In genomic region chr2:120828832-120829632, GRCh38 we compare ENCODE assay signal across 12 cellular contexts.
"Had no signal": no experiment of that assay in that cellular context is flagged by ENCODE, and none has a peak within 500 bp of the region (broad histone marks: within the 10 kb centered on the region; RNA-seq: fewer than 3 reads in every experiment).

No MANE protein-coding gene starts in this region.

- H3K4me3 ChIP-seq: dorsolateral prefrontal cortex, neural progenitor cell, tibial nerve had no signal

- H3K4me1 Mint-ChIP-seq: immature natural killer cell; stimulated activated naive B cell treated with anti-CD40 and anti-IgM and Interleukin-4, amounts not matched to agents 10 μg/mL and 1 μg/mL and 100 μg/mL, for 72 hours had no signal

- DNase-seq: activated CD4-positive, alpha-beta T cell treated with anti-CD3 and anti-CD28 coated beads, Interleukin-2, amount 50 U/mL, for 4 hours; activated T-cell treated with anti-CD3 and anti-CD28 coated beads, Interleukin-2, amount 50 U/mL, for 1 hour; amygdala; dorsolateral prefrontal cortex; immature natural killer cell; left cardiac atrium; stimulated activated CD4-positive, alpha-beta T cell treated with anti-CD3 and anti-CD28 coated beads, Interleukin-1b, Interleukin-23, amount 100 ng/mL, for 48 hours; stimulated activated naive B cell treated with anti-CD40 and anti-IgM and Interleukin-4, amounts not matched to agents 10 μg/mL and 1 μg/mL and 100 μg/mL, for 72 hours had no signal

- H3K9ac ChIP-seq: neural progenitor cell had no signal

- H3K36me3 Mint-ChIP-seq: activated naive CD4-positive, alpha-beta T cell treated with anti-CD3 and anti-CD28 coated beads, Interleukin-2, amount 50 U/mL, for 72 hours; immature natural killer cell; stimulated activated naive B cell treated with anti-CD40 and anti-IgM and Interleukin-4, amounts not matched to agents 10 μg/mL and 1 μg/mL and 100 μg/mL, for 72 hours had no signal

- H3K27ac Mint-ChIP-seq: activated naive CD4-positive, alpha-beta T cell treated with anti-CD3 and anti-CD28 coated beads, Interleukin-2, amount 50 U/mL, for 72 hours; immature natural killer cell; stimulated activated naive B cell treated with anti-CD40 and anti-IgM and Interleukin-4, amounts not matched to agents 10 μg/mL and 1 μg/mL and 100 μg/mL, for 72 hours had no signal

- H3K4me3 Mint-ChIP-seq: immature natural killer cell; neural progenitor cell; stimulated activated naive B cell treated with anti-CD40 and anti-IgM and Interleukin-4, amounts not matched to agents 10 μg/mL and 1 μg/mL and 100 μg/mL, for 72 hours had no signal

- H3K27me3 ChIP-seq: dorsolateral prefrontal cortex, neural progenitor cell, tibial nerve had no signal

- H3K4me2 ChIP-seq: neural progenitor cell had no signal

- H3K36me3 ChIP-seq: neural progenitor cell, tibial nerve had no signal

- H2AFZ ChIP-seq: neural progenitor cell had no signal

- H3K9me3 ChIP-seq: tibial nerve had no signal

- H3K9me3 Mint-ChIP-seq: activated naive CD4-positive, alpha-beta T cell treated with anti-CD3 and anti-CD28 coated beads, Interleukin-2, amount 50 U/mL, for 72 hours; immature natural killer cell; neural progenitor cell; stimulated activated naive B cell treated with anti-CD40 and anti-IgM and Interleukin-4, amounts not matched to agents 10 μg/mL and 1 μg/mL and 100 μg/mL, for 72 hours had no signal

- H3K27me3 Mint-ChIP-seq: stimulated activated naive B cell treated with anti-CD40 and anti-IgM and Interleukin-4, amounts not matched to agents 10 μg/mL and 1 μg/mL and 100 μg/mL, for 72 hours had no signal

- ATAC-seq: activated naive CD4-positive, alpha-beta T cell treated with anti-CD3 and anti-CD28 coated beads, Interleukin-2, amount 50 U/mL, for 72 hours; esophagus mucosa; left cardiac atrium; stimulated activated naive B cell treated with anti-CD40 and anti-IgM and Interleukin-4, amounts not matched to agents 10 μg/mL and 1 μg/mL and 100 μg/mL, for 72 hours had no signal

- H3K27ac ChIP-seq: dorsolateral prefrontal cortex, neural progenitor cell had no signal
